In genomic region chr1:211132681-211133392, GRCh38 we compare ENCODE assay signal across 8 cellular contexts. TPM values are rescaled to one million over a fixed set of nuclear protein-coding genes. Genes with fewer than 3 reads are reported as not detected.
DNase-seq lines count a peak whose midpoint lies in the region; ATAC-seq and TF ChIP-seq lines count a peak whose summit lies in the region.

No MANE protein-coding gene starts in this region.

- peaks cover 40% of the 10 kb centered on the region for H3K27me3 Mint-ChIP-seq in activated naive CD4-positive, alpha-beta T cell treated with anti-CD3 and anti-CD28 coated beads for 36 hours (ENCODE audit: low read depth)
- H3K27me3 Mint-ChIP-seq in stimulated activated naive B cell treated with anti-CD40 and anti-IgM and Interleukin-4, amounts not matched to agents 10 μg/mL and 1 μg/mL and 100 μg/mL, for 72 hours: peaks cover 40 to 77% of the 10 kb centered on the region in 2 donors

- no peak for DNase-seq in activated naive CD4-positive, alpha-beta T cell treated with anti-CD3 and anti-CD28 coated beads for 36 hours
- DNase-seq in activated naive CD4-positive, alpha-beta T cell (lab: John Stamatoyannopoulos, UW): no peak
- DNase-seq in cerebellar cortex (ENCODE audit: low spot score) (peak; percentile 66), tibial nerve (ENCODE audit: low spot score in 2 of 2) (no peak)
- no peak for DNase-seq in stimulated activated naive B cell treated with anti-CD40 and anti-IgM and Interleukin-4, amounts not matched to agents 10 μg/mL and 1 μg/mL and 100 μg/mL, for 72 hours
- DNase-seq in NK-92 treated with Interleukin-12 subunit alpha and Interleukin-12 subunit beta, amount 100 ng/mL, for 24 hours (lab: John Stamatoyannopoulos, UW): no peak

- peak overlapping the region; percentile 1 for H3K4me3 Mint-ChIP-seq in activated naive CD4-positive, alpha-beta T cell treated with anti-CD3 and anti-CD28 coated beads for 36 hours
- H3K4me3 Mint-ChIP-seq in stimulated activated naive B cell treated with anti-CD40 and anti-IgM and Interleukin-4, amounts not matched to agents 10 μg/mL and 1 μg/mL and 100 μg/mL, for 72 hours: no peak overlapping the region

- H3K4me3 ChIP-seq in mucosa of rectum (ENCODE audit: low read length in 2 of 2) (peak overlapping the region; percentile 61 to 63), tibial nerve (peak overlapping the region in 3 of 4 donors; percentile 49 to 53 (median 51))

- H3K27ac Mint-ChIP-seq in activated naive CD4-positive, alpha-beta T cell treated with anti-CD3 and anti-CD28 coated beads for 36 hours: no peak overlapping the region
- H3K27ac Mint-ChIP-seq in stimulated activated naive B cell treated with anti-CD40 and anti-IgM and Interleukin-4, amounts not matched to agents 10 μg/mL and 1 μg/mL and 100 μg/mL, for 72 hours: no peak overlapping the region

- H3K36me3 ChIP-seq in mucosa of rectum (ENCODE audit: control insufficient read depth in 2 of 2, insufficient read depth in 2 of 2, low read length in 2 of 2) (no peaks in the 10 kb centered on the region), tibial nerve (no peaks in the 10 kb centered on the region)

- no peaks in the 10 kb centered on the region for H3K36me3 Mint-ChIP-seq in activated naive CD4-positive, alpha-beta T cell treated with anti-CD3 and anti-CD28 coated beads for 36 hours (ENCODE audit: low read depth)
- H3K36me3 Mint-ChIP-seq in stimulated activated naive B cell treated with anti-CD40 and anti-IgM and Interleukin-4, amounts not matched to agents 10 μg/mL and 1 μg/mL and 100 μg/mL, for 72 hours: no peaks in the 10 kb centered on the region

- H3K9ac ChIP-seq in mucosa of rectum (ENCODE audit: low read depth in 1 of 2, low read length in 2 of 2): peak overlapping the region in 1 of 2 donors; percentile 0

- H3K4me1 ChIP-seq in mucosa of rectum (ENCODE audit: control insufficient read depth in 2 of 2, insufficient read depth in 2 of 2, low read length in 2 of 2) (peaks cover 5 to 11% of the 10 kb centered on the region in 2 donors), tibial nerve (peaks cover 0 to 21% (median 12%) of the 10 kb centered on the region in 4 donors)

- H3K27me3 ChIP-seq in mucosa of rectum (ENCODE audit: control insufficient read depth in 2 of 2, insufficient read depth in 2 of 2, low read length in 2 of 2) (peaks cover 18 to 27% of the 10 kb centered on the region in 2 donors), tibial nerve (peaks cover 0 to 32% of the 10 kb centered on the region in 2 donors)

- no peak for ATAC-seq in stimulated activated naive B cell treated with anti-CD40 and anti-IgM and Interleukin-4, amounts not matched to agents 10 μg/mL and 1 μg/mL and 100 μg/mL, for 72 hours (replicated peaks)
- no peak for ATAC-seq in HG03354 (IDR thresholded peaks at IDR 0.05; ENCODE audit: poor library complexity, severe bottlenecking, unreplicated experiment)

- H3K4me1 Mint-ChIP-seq in activated naive CD4-positive, alpha-beta T cell treated with anti-CD3 and anti-CD28 coated beads for 36 hours (ENCODE audit: low read depth): peaks cover 7% of the 10 kb centered on the region
- H3K4me1 Mint-ChIP-seq in stimulated activated naive B cell treated with anti-CD40 and anti-IgM and Interleukin-4, amounts not matched to agents 10 μg/mL and 1 μg/mL and 100 μg/mL, for 72 hours: peaks cover 9 to 18% of the 10 kb centered on the region in 2 donors

- TF ChIP-seq EP300 in tibial nerve (IDR thresholded peaks at IDR 0.05): no peak

- no peaks in the 10 kb centered on the region for H3K9me3 ChIP-seq in mucosa of rectum (ENCODE audit: control insufficient read depth in 2 of 2, low read length in 2 of 2)
- no peaks in the 10 kb centered on the region for H3K9me3 ChIP-seq in tibial nerve

- WGBS in tibial nerve, 2 donors: 26 to 28% methylated on average over 17 to 21 of the region's 21 CpGs

- CTCF ChIA-PET in activated naive CD4-positive, alpha-beta T cell treated with anti-CD3 and anti-CD28 coated beads for 36 hours (lab: Charles Lee): interaction anchor here (0.5 to 4.8 kb wide), 10 partner anchors 8 to 730 kb away, joined by 3 to 55 read pairs (median 7); no protein-coding TSS in a partner anchor

- intact Hi-C loops in activated naive CD4-positive, alpha-beta T cell treated with anti-CD3 and anti-CD28 coated beads for 36 hours (cut with micrococcal nuclease): loop anchor here (5.0 kb wide), 3 partner anchors 191 to 806 kb away; partner anchors contain the start of gene HHAT

- no peak for TF ChIP-seq POLR2A in tibial nerve (IDR thresholded peaks at IDR 0.05)

- H3K9me3 Mint-ChIP-seq in activated naive CD4-positive, alpha-beta T cell treated with anti-CD3 and anti-CD28 coated beads for 36 hours: no peaks in the 10 kb centered on the region
- H3K9me3 Mint-ChIP-seq in stimulated activated naive B cell treated with anti-CD40 and anti-IgM and Interleukin-4, amounts not matched to agents 10 μg/mL and 1 μg/mL and 100 μg/mL, for 72 hours: no peaks in the 10 kb centered on the region

- TF ChIP-seq CTCF in tibial nerve (IDR thresholded peaks at IDR 0.05): no peak

- H3K27ac ChIP-seq in mucosa of rectum (ENCODE audit: low read depth in 2 of 2, low read length in 2 of 2): no peak overlapping the region
- H3K27ac ChIP-seq in tibial nerve: no peak overlapping the region

RNA-seq across cellular contexts. Expression of gene KCNH1, which starts 1.1 kb away (rescaled TPM):
- not detected for total RNA-seq in activated naive CD4-positive, alpha-beta T cell treated with anti-CD3 and anti-CD28 coated beads for 36 hours
- total RNA-seq in tibial nerve: 10 to 100 TPM in 1 of 4 donors, 1 to 10 TPM in 3; 1.9 to 10.0 (median 3.6) TPM
